Comparison of ENCODE assay signal across 33 cellular contexts in the genomic region with DNA sequence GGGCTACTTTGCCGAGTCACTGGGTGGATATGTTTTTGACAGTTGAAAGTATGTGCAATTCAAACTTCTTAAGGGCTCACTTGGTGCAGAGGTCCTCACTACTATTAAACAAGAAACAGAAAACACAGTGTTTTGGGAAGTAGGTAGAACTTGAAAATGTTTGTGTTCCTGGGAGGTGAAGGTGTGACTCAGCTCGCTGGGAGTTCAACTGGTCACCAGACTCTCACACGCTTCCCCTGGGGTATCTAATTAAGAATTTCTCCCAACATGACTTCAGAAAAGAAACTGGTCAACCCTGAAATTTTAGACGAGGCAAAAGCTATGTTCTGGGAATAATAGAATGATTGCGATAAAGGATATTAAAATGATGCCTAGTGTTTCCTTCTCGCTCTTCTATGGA.
"Had no signal": no experiment of that assay in that cellular context is flagged by ENCODE, and none has a peak within 500 bp of the region (broad histone marks: within the 10 kb centered on the region; RNA-seq: fewer than 3 reads in every experiment).

No MANE protein-coding gene starts in this region.

- H3K27me3 ChIP-seq: ascending aorta, cardiac muscle cell, MG63 had no signal

- ATAC-seq: activated T-cell treated with anti-CD3 and anti-CD28 coated beads, Interleukin-2, amount 50 U/mL, for 72 hours; activated T-helper 17 cell treated with anti-CD3 and anti-CD28 coated beads, Interleukin-2, amount 50 U/mL, for 72 hours had no signal

- DNase-seq: activated B cell treated with CpG ODN at 0.5 μM for 24 hours; activated CD4-positive, alpha-beta memory T cell treated with anti-CD3 and anti-CD28 coated beads for 36 hours; activated CD4-positive, alpha-beta T cell treated with anti-CD3 and anti-CD28 coated beads for 4 hours; activated CD4-positive, alpha-beta T cell treated with anti-CD3 and anti-CD28 coated beads, Interleukin-2, amount 50 U/mL, for 1 hour; activated CD4-positive, CD25-positive, alpha-beta regulatory T cell treated with anti-CD3 and anti-CD28 coated beads, Interleukin-2, amount 50 U/mL, for 72 hours; activated CD8-positive, alpha-beta memory T cell treated with anti-CD3 and anti-CD28 coated beads, Interleukin-2, amount 50 U/mL, for 4 hours; activated effector memory CD4-positive, alpha-beta T cell treated with anti-CD3 and anti-CD28 coated beads, Interleukin-2, amount 50 U/mL, for 16 hours; activated naive CD4-positive, alpha-beta T cell; activated naive CD8-positive, alpha-beta T cell treated with anti-CD3 and anti-CD28 coated beads, Interleukin-2, amount 10 ng/mL, durations not matched to agents 7 days and 5 days; activated T-cell treated with anti-CD3 and anti-CD28 coated beads for 4 hours; activated T-cell treated with anti-CD3 and anti-CD28 coated beads, Interleukin-2, amount 50 U/mL, for 72 hours; amygdala; Karpas-422; MG63; NCI-H1092; NCI-H1436 treated with DMSO at 0.1 percent for 48 hours; NCI-H1694 treated with DMSO at 0.1 percent for 48 hours; NCI-H2029; NCI-H345; NCI-H510A; NCI-H526; NCI-H748 treated with DMSO at 0.1 percent for 48 hours; OCI-M1; Right ventricle myocardium superior; SW 1271; T-helper 1 cell; T-helper 2 cell; T-helper 9 cell had no signal

- H3K27ac Mint-ChIP-seq: activated B cell treated with CpG ODN at 0.5 μM for 24 hours; activated CD4-positive, alpha-beta memory T cell treated with anti-CD3 and anti-CD28 coated beads for 36 hours; activated naive CD4-positive, alpha-beta T cell treated with anti-CD3 and anti-CD28 coated beads, Interleukin-2, amount 50 U/mL, for 24 hours; activated naive CD8-positive, alpha-beta T cell treated with anti-CD3 and anti-CD28 coated beads, Interleukin-2, amount 10 ng/mL, durations not matched to agents 7 days and 5 days; activated T-cell treated with anti-CD3 and anti-CD28 coated beads, Interleukin-2, amount 50 U/mL, for 72 hours; activated T-helper 17 cell treated with anti-CD3 and anti-CD28 coated beads, Interleukin-2, amount 50 U/mL, for 72 hours had no signal

- H3K4me3 Mint-ChIP-seq: activated B cell treated with CpG ODN at 0.5 μM for 24 hours; activated CD4-positive, alpha-beta memory T cell treated with anti-CD3 and anti-CD28 coated beads for 36 hours; activated naive CD4-positive, alpha-beta T cell treated with anti-CD3 and anti-CD28 coated beads, Interleukin-2, amount 50 U/mL, for 24 hours; activated naive CD8-positive, alpha-beta T cell treated with anti-CD3 and anti-CD28 coated beads, Interleukin-2, amount 10 ng/mL, durations not matched to agents 7 days and 5 days; activated T-cell treated with anti-CD3 and anti-CD28 coated beads, Interleukin-2, amount 50 U/mL, for 72 hours; activated T-helper 17 cell treated with anti-CD3 and anti-CD28 coated beads, Interleukin-2, amount 50 U/mL, for 72 hours; central memory CD8-positive, alpha-beta T cell had no signal

- H3K4me1 Mint-ChIP-seq: activated B cell treated with CpG ODN at 0.5 μM for 24 hours; activated naive CD4-positive, alpha-beta T cell treated with anti-CD3 and anti-CD28 coated beads, Interleukin-2, amount 50 U/mL, for 24 hours; activated naive CD8-positive, alpha-beta T cell treated with anti-CD3 and anti-CD28 coated beads, Interleukin-2, amount 10 ng/mL, durations not matched to agents 7 days and 5 days; activated T-helper 17 cell treated with anti-CD3 and anti-CD28 coated beads, Interleukin-2, amount 50 U/mL, for 72 hours; central memory CD8-positive, alpha-beta T cell had no signal

- H3K4me3 ChIP-seq: ascending aorta, cardiac muscle cell, MG63 had no signal

- H3K9me3 Mint-ChIP-seq: activated naive CD4-positive, alpha-beta T cell treated with anti-CD3 and anti-CD28 coated beads, Interleukin-2, amount 50 U/mL, for 24 hours had no signal

- H3K27me3 Mint-ChIP-seq: activated B cell treated with CpG ODN at 0.5 μM for 24 hours; activated CD4-positive, alpha-beta memory T cell treated with anti-CD3 and anti-CD28 coated beads for 36 hours; activated naive CD4-positive, alpha-beta T cell treated with anti-CD3 and anti-CD28 coated beads, Interleukin-2, amount 50 U/mL, for 24 hours; activated naive CD8-positive, alpha-beta T cell treated with anti-CD3 and anti-CD28 coated beads, Interleukin-2, amount 10 ng/mL, durations not matched to agents 7 days and 5 days; activated T-helper 17 cell treated with anti-CD3 and anti-CD28 coated beads, Interleukin-2, amount 50 U/mL, for 72 hours; central memory CD8-positive, alpha-beta T cell had no signal

- H3K9me3 ChIP-seq: ascending aorta, MG63 had no signal

- H3K27ac ChIP-seq: ascending aorta, cardiac muscle cell had no signal

- H3K36me3 Mint-ChIP-seq: activated CD4-positive, alpha-beta memory T cell treated with anti-CD3 and anti-CD28 coated beads for 36 hours; activated naive CD4-positive, alpha-beta T cell treated with anti-CD3 and anti-CD28 coated beads, Interleukin-2, amount 50 U/mL, for 24 hours; activated naive CD8-positive, alpha-beta T cell treated with anti-CD3 and anti-CD28 coated beads, Interleukin-2, amount 10 ng/mL, durations not matched to agents 7 days and 5 days had no signal

- H3K36me3 ChIP-seq: ascending aorta, cardiac muscle cell, MG63 had no signal
